Comparison of ENCODE assay signal across 20 cellular contexts in the genomic region with DNA sequence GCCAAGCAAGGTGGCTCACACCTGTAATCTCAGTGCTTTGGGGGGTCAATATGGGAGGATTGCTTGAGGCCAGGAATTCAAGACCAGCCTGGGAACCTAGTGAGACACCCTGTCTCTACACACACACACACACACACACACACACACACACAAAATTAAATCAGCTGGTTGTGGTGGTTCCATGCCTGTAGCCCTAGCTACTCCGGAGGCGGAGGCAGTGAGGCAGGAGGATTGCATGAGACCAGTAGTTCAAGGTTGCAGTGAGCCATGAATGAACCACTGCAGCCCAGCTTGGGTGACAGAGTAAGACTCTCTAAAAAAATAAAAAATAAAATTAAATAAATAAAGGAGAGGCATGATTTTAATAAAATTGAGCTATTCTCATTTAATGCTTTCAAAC.
"Had no signal": no experiment of that assay in that cellular context is flagged by ENCODE, and none has a peak within 500 bp of the region (broad histone marks: within the 10 kb centered on the region; RNA-seq: fewer than 3 reads in every experiment).

No MANE protein-coding gene starts in this region.

- H3K36me3 ChIP-seq: right atrium auricular region, tibial artery, vagina had no signal

- H3K4me3 ChIP-seq: dorsolateral prefrontal cortex, heart left ventricle, lung, right atrium auricular region, spleen, tibial artery, upper lobe of right lung, vagina had no signal

- H3K36me3 Mint-ChIP-seq: natural killer cell treated with Interleukin-12 subunit alpha and Interleukin-12 subunit beta and Interleukin-15 and Interleukin-18, amount 100 ng/mL, for 72 hours had no signal

- ATAC-seq: heart left ventricle; left colon; left ventricle myocardium superior; natural killer cell treated with Interleukin-12 subunit alpha and Interleukin-12 subunit beta and Interleukin-15 and Interleukin-18, amount 100 ng/mL, for 72 hours; upper lobe of right lung had no signal

- H3K9me3 ChIP-seq: heart left ventricle, right atrium auricular region, spleen, tibial artery, upper lobe of right lung, vagina had no signal

- H3K4me3 Mint-ChIP-seq: natural killer cell treated with Interleukin-12 subunit alpha and Interleukin-12 subunit beta and Interleukin-15 and Interleukin-18, amount 100 ng/mL, for 72 hours had no signal

- H3K9me3 Mint-ChIP-seq: natural killer cell treated with Interleukin-12 subunit alpha and Interleukin-12 subunit beta and Interleukin-15 and Interleukin-18, amount 100 ng/mL, for 72 hours had no signal

- DNase-seq: cortex of kidney; dorsolateral prefrontal cortex; effector CD8-positive, alpha-beta T cell; foreskin melanocyte; heart left ventricle; hippocampal formation; left colon; left ventricle myocardium superior; mesenchymal stem cell; midbrain; spleen; stimulated activated CD4-positive, alpha-beta T cell treated with anti-CD3 and anti-CD28 coated beads, Interleukin-2, amount 100 ng/mL, for 24 hours; stimulated activated CD4-positive, alpha-beta T cell treated with anti-CD3 and anti-CD28 coated beads, Interleukin-4, amount 100 ng/mL, for 4 hours; stimulated activated naive CD4-positive, alpha-beta T cell treated with Interleukin-2 at 50 U/mL for 16 hours; tibial artery; upper lobe of right lung had no signal

- H3K27me3 ChIP-seq: dorsolateral prefrontal cortex, heart left ventricle, right atrium auricular region, spleen, tibial artery, upper lobe of right lung, vagina had no signal

- H3K27me3 Mint-ChIP-seq: natural killer cell treated with Interleukin-12 subunit alpha and Interleukin-12 subunit beta and Interleukin-15 and Interleukin-18, amount 100 ng/mL, for 72 hours had no signal

- H3K4me1 ChIP-seq: right atrium auricular region had no signal

- H3K27ac Mint-ChIP-seq: natural killer cell treated with Interleukin-12 subunit alpha and Interleukin-12 subunit beta and Interleukin-15 and Interleukin-18, amount 100 ng/mL, for 72 hours had no signal

- H3K27ac ChIP-seq: dorsolateral prefrontal cortex, heart left ventricle, right atrium auricular region, spleen, tibial artery, upper lobe of right lung, vagina had no signal
